In the genomic region with DNA sequence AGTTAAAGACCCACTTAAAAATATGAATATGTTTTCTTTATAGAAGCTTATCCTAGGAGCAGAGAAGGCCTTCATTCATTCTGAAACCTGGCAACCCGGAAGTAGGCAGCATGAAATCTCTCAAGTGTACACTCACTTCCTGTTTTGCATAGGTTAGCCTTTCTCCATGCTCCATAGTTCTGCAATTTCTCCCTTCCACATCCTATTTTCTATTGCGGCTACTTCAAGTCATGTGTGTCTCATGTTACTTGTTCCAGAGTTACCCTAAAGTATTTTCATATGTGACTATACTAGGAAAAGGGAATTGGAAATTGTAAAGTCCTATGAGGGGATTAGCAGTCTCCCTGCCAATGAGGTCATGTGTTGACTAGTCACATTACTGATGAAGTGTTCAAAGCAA, we compare ENCODE assay signal across 11 cellular contexts.
DNase-seq lines count a peak whose midpoint lies in the region; ATAC-seq, FAIRE-seq and TF ChIP-seq lines count a peak whose summit lies in the region.
"Had no signal": no experiment of that assay in that cellular context is flagged by ENCODE, and none has a peak within 500 bp of the region (broad histone marks: within the 10 kb centered on the region; RNA-seq: fewer than 3 reads in every experiment).

No MANE protein-coding gene starts in this region.

- H3K27me3 Mint-ChIP-seq in stimulated activated memory B cell treated with anti-CD40 and anti-IgM and Interleukin-4, amounts not matched to agents 10 μg/mL and 1 μg/mL and 100 μg/mL, for 72 hours = no peaks in the 10 kb centered on the region

- H3K36me3 Mint-ChIP-seq in stimulated activated memory B cell treated with anti-CD40 and anti-IgM and Interleukin-4, amounts not matched to agents 10 μg/mL and 1 μg/mL and 100 μg/mL, for 72 hours = no peaks in the 10 kb centered on the region

- DNase-seq in bronchial epithelial cell (ENCODE audit: low read depth) = peak; percentile 20
- DNase-seq in glomerular visceral epithelial cell (ENCODE audit: extremely low spot score) = no peak
- no peak for DNase-seq in NCI-H1092 treated with DMSO at 0.1 percent for 48 hours (lab: John Stamatoyannopoulos, UW)
- DNase-seq in activated CD4-positive, alpha-beta T cell treated with anti-CD3 and anti-CD28 coated beads, Interleukin-2, amount 50 U/mL, for 4 hours = no peak
- DNase-seq: activated gamma-delta T cell treated with Interleukin-2 at 50 U/mL for 16 hours, DMS79 treated with DMSO at 0.1 percent for 48 hours had no signal

- H3K36me3 ChIP-seq in bronchial epithelial cell (ENCODE audit: control insufficient read depth, insufficient read depth, low read length) = no peaks in the 10 kb centered on the region

- H3K27ac Mint-ChIP-seq in stimulated activated memory B cell treated with anti-CD40 and anti-IgM and Interleukin-4, amounts not matched to agents 10 μg/mL and 1 μg/mL and 100 μg/mL, for 72 hours = no peak overlapping the region
- H3K27ac Mint-ChIP-seq: nephron had no signal

- no peaks in the 10 kb centered on the region for H3K27me3 ChIP-seq in bronchial epithelial cell (ENCODE audit: control insufficient read depth, insufficient read depth, low read length)

- TF ChIP-seq CTCF in bronchial epithelial cell (IDR thresholded peaks at IDR 0.05; ENCODE audit: insufficient read depth, low read length, severe bottlenecking) = no peak

- ATAC-seq in GM18909 (IDR thresholded peaks at IDR 0.05; ENCODE audit: poor library complexity, unreplicated experiment) = peak; percentile 75
- ATAC-seq in HG03354 (IDR thresholded peaks at IDR 0.05; ENCODE audit: poor library complexity, severe bottlenecking, unreplicated experiment) = peak; percentile 88
- ATAC-seq in stimulated activated memory B cell treated with anti-CD40 and anti-IgM and Interleukin-4, amounts not matched to agents 10 μg/mL and 1 μg/mL and 100 μg/mL, for 72 hours = peak; percentile 91

- H3K4me1 Mint-ChIP-seq in stimulated activated memory B cell treated with anti-CD40 and anti-IgM and Interleukin-4, amounts not matched to agents 10 μg/mL and 1 μg/mL and 100 μg/mL, for 72 hours = peaks cover 35% of the 10 kb centered on the region

- no peak for FAIRE-seq in bronchial epithelial cell (lab: Jason Lieb, UNC)
- FAIRE-seq: colon had no signal

- no peak overlapping the region for H3K4me3 ChIP-seq in bronchial epithelial cell (ENCODE audit: low read depth, low read length)

- no peaks in the 10 kb centered on the region for H3K9me3 Mint-ChIP-seq in stimulated activated memory B cell treated with anti-CD40 and anti-IgM and Interleukin-4, amounts not matched to agents 10 μg/mL and 1 μg/mL and 100 μg/mL, for 72 hours
- H3K9me3 Mint-ChIP-seq: nephron had no signal

- H3K4me3 Mint-ChIP-seq in stimulated activated memory B cell treated with anti-CD40 and anti-IgM and Interleukin-4, amounts not matched to agents 10 μg/mL and 1 μg/mL and 100 μg/mL, for 72 hours = no peak overlapping the region
- H3K4me3 Mint-ChIP-seq: nephron had no signal
